ENCODE assay signal across 8 cellular contexts in the genomic region with DNA sequence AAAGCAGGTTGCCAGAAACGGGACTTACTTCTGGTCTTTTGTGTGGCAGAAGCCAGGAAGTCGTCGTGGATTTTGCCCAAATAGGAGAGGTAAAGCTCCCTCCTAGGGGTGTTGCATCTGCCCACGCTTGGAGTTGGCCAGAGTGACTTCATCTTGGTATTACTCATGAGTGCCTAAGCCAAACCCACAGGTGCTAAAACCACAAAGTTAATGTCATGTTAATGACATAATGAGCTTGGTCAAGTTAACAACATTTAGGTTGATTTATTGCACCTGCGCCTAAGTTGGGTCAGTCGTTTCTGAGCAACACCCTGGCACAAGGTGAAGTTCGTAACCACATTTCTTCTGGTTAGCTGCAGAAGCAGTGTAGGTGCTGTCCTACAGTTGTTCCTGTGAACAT.
DNase-seq lines count a peak whose midpoint lies in the region; ATAC-seq lines count a peak whose summit lies in the region.

No MANE protein-coding gene starts in this region.

- H3K4me3 Mint-ChIP-seq in activated T-helper 1 cell treated with anti-CD3 and anti-CD28 coated beads, Interleukin-12 subunit alpha, Interleukin-12 subunit beta, Interleukin-2, Interleukin-4 antibody, amounts not matched to agents 30 ng/mL and 10 ng/mL and 1 ng/mL, durations not matched to agents 14 hours and 24 hours and 36 hours: peak overlapping the region; percentile 34

- ATAC-seq in HG03469 (IDR thresholded peaks at IDR 0.05; ENCODE audit: unreplicated experiment): peak; percentile 88

- peaks cover 6% of the 10 kb centered on the region for H3K9me3 Mint-ChIP-seq in activated T-helper 1 cell treated with anti-CD3 and anti-CD28 coated beads, Interleukin-12 subunit alpha, Interleukin-12 subunit beta, Interleukin-2, Interleukin-4 antibody, amounts not matched to agents 30 ng/mL and 10 ng/mL and 1 ng/mL, durations not matched to agents 14 hours and 24 hours and 36 hours

- DNase-seq in DMS 273 (lab: John Stamatoyannopoulos, UW; ENCODE audit: unreplicated experiment) (peak; percentile 3), DMS 273 treated with DMSO at 0.1 percent for 48 hours (lab: John Stamatoyannopoulos, UW) (no peak), HT-29 (ENCODE audit: low spot score) (no peak), SIG-M5 (lab: John Stamatoyannopoulos, UW) (no peak), epidermal melanocyte (ENCODE audit: insufficient read length, low spot score) (no peak)
- peak; percentile 31 for DNase-seq in activated T-helper 1 cell treated with anti-CD3 and anti-CD28 coated beads, Interleukin-12 subunit alpha, Interleukin-12 subunit beta, Interleukin-2, Interleukin-4 antibody, amounts not matched to agents 30 ng/mL and 10 ng/mL and 1 ng/mL, durations not matched to agents 14 hours and 24 hours and 36 hours (ENCODE audit: low spot score)
- peak; percentile 5 to 19 (median 19) for DNase-seq in stimulated activated CD4-positive, alpha-beta T cell treated with anti-CD3 and anti-CD28 coated beads, TNF-alpha, amount 100 ng/mL, for 48 hours (ENCODE audit: low read depth in 3 of 3)

- H3K4me1 Mint-ChIP-seq in activated T-helper 1 cell treated with anti-CD3 and anti-CD28 coated beads, Interleukin-12 subunit alpha, Interleukin-12 subunit beta, Interleukin-2, Interleukin-4 antibody, amounts not matched to agents 30 ng/mL and 10 ng/mL and 1 ng/mL, durations not matched to agents 14 hours and 24 hours and 36 hours (ENCODE audit: low read depth): peaks cover 49% of the 10 kb centered on the region

- H3K27me3 Mint-ChIP-seq in activated T-helper 1 cell treated with anti-CD3 and anti-CD28 coated beads, Interleukin-12 subunit alpha, Interleukin-12 subunit beta, Interleukin-2, Interleukin-4 antibody, amounts not matched to agents 30 ng/mL and 10 ng/mL and 1 ng/mL, durations not matched to agents 14 hours and 24 hours and 36 hours (ENCODE audit: insufficient read depth): no peaks in the 10 kb centered on the region

- H3K27ac Mint-ChIP-seq in activated T-helper 1 cell treated with anti-CD3 and anti-CD28 coated beads, Interleukin-12 subunit alpha, Interleukin-12 subunit beta, Interleukin-2, Interleukin-4 antibody, amounts not matched to agents 30 ng/mL and 10 ng/mL and 1 ng/mL, durations not matched to agents 14 hours and 24 hours and 36 hours: peak overlapping the region; percentile 79

- intact Hi-C loops in activated T-helper 1 cell treated with anti-CD3 and anti-CD28 coated beads, Interleukin-12 subunit alpha, Interleukin-12 subunit beta, Interleukin-2, Interleukin-4 antibody, amounts not matched to agents 30 ng/mL and 10 ng/mL and 1 ng/mL, durations not matched to agents 14 hours and 24 hours and 36 hours (cut with micrococcal nuclease): loop anchor here (2.0 to 10.0 kb wide), 9 partner anchors 65 to 535 kb away; partner anchors contain the start of gene MAX

- peaks cover 37% of the 10 kb centered on the region for H3K36me3 Mint-ChIP-seq in activated T-helper 1 cell treated with anti-CD3 and anti-CD28 coated beads, Interleukin-12 subunit alpha, Interleukin-12 subunit beta, Interleukin-2, Interleukin-4 antibody, amounts not matched to agents 30 ng/mL and 10 ng/mL and 1 ng/mL, durations not matched to agents 14 hours and 24 hours and 36 hours (ENCODE audit: low read depth)

Comparison
In these comparisons a context has a peak if more than half of its experiments do, and no peak if none do; other contexts are left out.
1. DNase-seq: peak in DMS 273 (single experiment), activated T-helper 1 cell treated with anti-CD3 and anti-CD28 coated beads, Interleukin-12 subunit alpha, Interleukin-12 subunit beta, Interleukin-2, Interleukin-4 antibody, amounts not matched to agents 30 ng/mL and 10 ng/mL and 1 ng/mL, durations not matched to agents 14 hours and 24 hours and 36 hours (single experiment) and stimulated activated CD4-positive, alpha-beta T cell treated with anti-CD3 and anti-CD28 coated beads, TNF-alpha, amount 100 ng/mL, for 48 hours (3 of 3); none in DMS 273 treated with DMSO at 0.1 percent for 48 hours (single experiment), HT-29 (single experiment), SIG-M5 (single experiment) and epidermal melanocyte (single experiment).